ENCODE assay signal across 33 cellular contexts in the genomic region with DNA sequence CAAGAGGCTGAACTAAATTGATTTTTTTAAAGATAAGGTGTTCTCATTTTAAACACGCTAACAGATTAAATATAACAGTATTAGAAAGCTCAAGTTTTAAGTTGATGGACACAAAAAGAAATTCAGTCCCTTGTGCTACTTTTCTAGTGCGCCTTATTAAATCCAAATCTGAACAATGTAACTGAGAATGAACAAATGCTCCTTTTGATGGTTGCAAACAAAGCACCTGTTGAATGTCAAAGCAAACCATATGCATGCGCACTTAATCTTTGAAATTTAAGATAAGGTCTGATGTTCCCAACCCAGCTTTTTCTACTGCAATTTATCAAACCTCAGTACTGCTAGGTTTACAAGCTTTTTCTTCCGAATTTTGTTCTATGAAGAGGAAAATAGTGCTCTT.
DNase-seq lines count a peak whose midpoint lies in the region; ATAC-seq, FAIRE-seq and TF ChIP-seq lines count a peak whose summit lies in the region.
"Had no signal": no experiment of that assay in that cellular context is flagged by ENCODE, and none has a peak within 500 bp of the region (broad histone marks: within the 10 kb centered on the region; RNA-seq: fewer than 3 reads in every experiment).

No MANE protein-coding gene starts in this region.

- no peaks in the 10 kb centered on the region for H3K27me3 ChIP-seq in uterus
- H3K27me3 ChIP-seq: BE2C; BLaER1; BLaER1 treated with 17β-estradiol and CSF1 and Interleukin-3, amounts not matched to agents 10 nM and 100 nM had no signal

- TF ChIP-seq RAD21 in A549 (conservative IDR thresholded peaks at IDR 0.05 in 1 of 2, IDR thresholded peaks at IDR 0.05 in 1 of 2) = no peak

- peak overlapping the region; percentile 36 for H3K27ac Mint-ChIP-seq in nephron progenitor cell
- H3K27ac Mint-ChIP-seq: B cell; CD14-positive monocyte; CD4-positive, alpha-beta memory T cell; CD4-positive, alpha-beta T cell; CD4-positive, CD25-positive, alpha-beta regulatory T cell; CD8-positive, alpha-beta memory T cell; CD8-positive, alpha-beta T cell had no signal

- ATAC-seq in A549 = no peak
- no peak for ATAC-seq in HG02759 (IDR thresholded peaks at IDR 0.05; ENCODE audit: unreplicated experiment)
- ATAC-seq: CD8-positive, alpha-beta T cell had no signal

- H3K36me3 ChIP-seq in HEK293 (ENCODE audit: control insufficient read depth in 2 of 2, insufficient read depth in 1 of 2, low read length in 2 of 2) = peaks cover 0 to 3% of the 10 kb centered on the region in 2 experiments; a peak in 1 of 3 replicates
- H3K36me3 ChIP-seq in uterus = no peaks in the 10 kb centered on the region

- H3K4me1 Mint-ChIP-seq in nephron progenitor cell = no peaks in the 10 kb centered on the region
- H3K4me1 Mint-ChIP-seq: B cell; CD14-positive monocyte; CD4-positive, alpha-beta memory T cell; CD4-positive, CD25-positive, alpha-beta regulatory T cell; CD8-positive, alpha-beta memory T cell had no signal

- no peak overlapping the region for H3K4me3 Mint-ChIP-seq in nephron progenitor cell
- H3K4me3 Mint-ChIP-seq: B cell; CD14-positive monocyte; CD4-positive, alpha-beta memory T cell; CD4-positive, alpha-beta T cell; CD4-positive, CD25-positive, alpha-beta regulatory T cell; CD8-positive, alpha-beta memory T cell; CD8-positive, alpha-beta T cell had no signal

- DNase-seq in A549 (ENCODE audit: low read depth in 1 of 2, low spot score in 1 of 2) (no peak), nephron progenitor cell (no peak), uterus (no peak), frontal cortex (ENCODE audit: low spot score in 2 of 2) (no peak)
- DNase-seq: 8988T; ACHN; AML-193; BE2C; C1 segment of cervical spinal cord; Caco-2; Calu3; CD4-positive, alpha-beta memory T cell; CD4-positive, alpha-beta T cell; CD4-positive, CD25-positive, alpha-beta regulatory T cell; CD8-positive, alpha-beta memory T cell; CD8-positive, alpha-beta T cell; COR-L47; DMS 273 treated with DMSO at 0.1 percent for 48 hours; DMS153; DMS53; DMS79; DMS79 treated with DMSO at 0.1 percent for 48 hours; DND-41; EL had no signal

- no peaks in the 10 kb centered on the region for H3K36me3 Mint-ChIP-seq in nephron progenitor cell (ENCODE audit: low read depth)
- H3K36me3 Mint-ChIP-seq: CD14-positive monocyte; CD4-positive, alpha-beta memory T cell; CD4-positive, CD25-positive, alpha-beta regulatory T cell; CD8-positive, alpha-beta memory T cell; CD8-positive, alpha-beta T cell had no signal

- no peak for TF ChIP-seq EP300 in A549 (IDR thresholded peaks at IDR 0.05)

- peaks cover 5% of the 10 kb centered on the region for H3K27me3 Mint-ChIP-seq in nephron progenitor cell (ENCODE audit: low read depth, poor library complexity)
- H3K27me3 Mint-ChIP-seq: B cell; CD4-positive, alpha-beta memory T cell; CD4-positive, alpha-beta T cell; CD4-positive, CD25-positive, alpha-beta regulatory T cell; CD8-positive, alpha-beta memory T cell had no signal

- POLR2A ChIA-PET in A549 (lab: Yijun Ruan, JAX) (no interaction called here), HEK293 (lab: Yijun Ruan, JAX) (no interaction called here)

- CTCF ChIA-PET in A549 (lab: Yijun Ruan, JAX) (interaction anchor here (1.2 kb wide), 1 partner anchor 10 kb away, joined by 3 read pairs; no protein-coding TSS in a partner anchor), HEK293 (lab: Yijun Ruan, JAX) (interaction anchor here (0.6 kb wide), 1 partner anchor 9 kb away, joined by 3 read pairs; no protein-coding TSS in a partner anchor)

- 94% methylated on average over 4 of the region's 4 CpGs for WGBS in A549 (ENCODE audit: missing lambda C conversion rate)

- TF ChIP-seq CTCF in A549 (IDR thresholded peaks at IDR 0.05) (no peak), HEK293 (tag by site-specific recombination; IDR thresholded peaks at IDR 0.05) (no peak), nephron progenitor cell (IDR thresholded peaks at IDR 0.05) (no peak), uterus (IDR thresholded peaks at IDR 0.05) (no peak)

- TF ChIP-seq POLR2A in A549 (IDR thresholded peaks at IDR 0.05; ENCODE audit: low read length) = no peak
- no peak for TF ChIP-seq POLR2A in uterus (IDR thresholded peaks at IDR 0.05)

- H3K4me3 ChIP-seq in A549 = no peak overlapping the region
- no peak overlapping the region for H3K4me3 ChIP-seq in HEK293 (ENCODE audit: low read depth, low read length)
- no peak overlapping the region for H3K4me3 ChIP-seq in uterus
- H3K4me3 ChIP-seq: BLaER1; BLaER1 treated with 17β-estradiol and CSF1 and Interleukin-3, amounts not matched to agents 10 nM and 100 nM had no signal

- no peaks in the 10 kb centered on the region for H3K9me3 ChIP-seq in A549
- no peaks in the 10 kb centered on the region for H3K9me3 ChIP-seq in HEK293 (ENCODE audit: control insufficient read depth, insufficient read depth, low read depth, low read length)
- no peaks in the 10 kb centered on the region for H3K9me3 ChIP-seq in uterus
- H3K9me3 ChIP-seq: BE2C; BLaER1; BLaER1 treated with 17β-estradiol and CSF1 and Interleukin-3, amounts not matched to agents 10 nM and 100 nM; Caco-2 had no signal

- no peak overlapping the region for H3K27ac ChIP-seq in A549
- no peak overlapping the region for H3K27ac ChIP-seq in HEK293 (ENCODE audit: extremely low read depth, low read depth, low read length)
- no peak overlapping the region for H3K27ac ChIP-seq in uterus
- H3K27ac ChIP-seq: 22Rv1; BLaER1; BLaER1 treated with 17β-estradiol and CSF1 and Interleukin-3, amounts not matched to agents 10 nM and 100 nM; C4-2B had no signal

- intact Hi-C loops in uterus (cut with DNase I; ENCODE audit: low total_unique reads) = no loop called here

- H3K4me2 ChIP-seq in A549 = no peak overlapping the region
- H3K4me2 ChIP-seq: BLaER1; BLaER1 treated with 17β-estradiol and CSF1 and Interleukin-3, amounts not matched to agents 10 nM and 100 nM had no signal

- FAIRE-seq in A549 (lab: Jason Lieb, UNC) (peak; percentile 36), frontal cortex (lab: Jason Lieb, UNC) (no peak)
- FAIRE-seq: A204.1 had no signal

- H3K4me1 ChIP-seq in A549 (peaks cover 5% of the 10 kb centered on the region; the same call in 2 of the 3 replicates), HEK293 (ENCODE audit: control insufficient read depth, insufficient read depth, low read length) (no peaks in the 10 kb centered on the region), uterus (no peaks in the 10 kb centered on the region)
- H3K4me1 ChIP-seq: BLaER1; BLaER1 treated with 17β-estradiol and CSF1 and Interleukin-3, amounts not matched to agents 10 nM and 100 nM; Caco-2 had no signal

- no peaks in the 10 kb centered on the region for H3K9me3 Mint-ChIP-seq in nephron progenitor cell
- H3K9me3 Mint-ChIP-seq: CD8-positive, alpha-beta T cell had no signal

TF ChIP-seq in A549, 52 proteins besides CTCF, POLR2A, EP300 and RAD21 (continues in another document):
- no peak for TF ChIP-seq RARB (CRISPR knock-in tag; IDR thresholded peaks at IDR 0.05)
- no peak for TF ChIP-seq FOSB (CRISPR knock-in tag; IDR thresholded peaks at IDR 0.05)
- TF ChIP-seq, protein P1, sequence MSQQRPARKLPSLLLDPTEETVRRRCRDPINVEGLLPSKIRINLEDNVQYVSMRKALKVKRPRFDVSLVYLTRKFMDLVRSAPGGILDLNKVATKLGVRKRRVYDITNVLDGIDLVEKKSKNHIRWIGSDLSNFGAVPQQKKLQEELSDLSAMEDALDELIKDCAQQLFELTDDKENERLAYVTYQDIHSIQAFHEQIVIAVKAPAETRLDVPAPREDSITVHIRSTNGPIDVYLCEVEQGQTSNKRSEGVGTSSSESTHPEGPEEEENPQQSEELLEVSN (IDR thresholded peaks at IDR 0.05; ENCODE audit: borderline replicate concordance, low read depth) = no peak
- no peak for TF ChIP-seq NPAS2 (CRISPR knock-in tag; IDR thresholded peaks at IDR 0.05; ENCODE audit: borderline replicate concordance)
- TF ChIP-seq, protein P2, sequence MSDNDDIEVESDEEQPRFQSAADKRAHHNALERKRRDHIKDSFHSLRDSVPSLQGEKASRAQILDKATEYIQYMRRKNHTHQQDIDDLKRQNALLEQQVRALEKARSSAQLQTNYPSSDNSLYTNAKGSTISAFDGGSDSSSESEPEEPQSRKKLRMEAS (IDR thresholded peaks at IDR 0.05) = no peak
- TF ChIP-seq FOSL2 (IDR thresholded peaks at IDR 0.05) = no peak
- no peak for TF ChIP-seq FOSL2 (CRISPR knock-in tag; IDR thresholded peaks at IDR 0.05)
- no peak for TF ChIP-seq ZNF302 (CRISPR knock-in tag; IDR thresholded peaks at IDR 0.05)
- TF ChIP-seq JUN (IDR thresholded peaks at IDR 0.05) = no peak
- TF ChIP-seq NFE2L2 (conservative IDR thresholded peaks at IDR 0.05; ENCODE audit: low read length) = no peak
- TF ChIP-seq FOXS1 (CRISPR knock-in tag; IDR thresholded peaks at IDR 0.05) = no peak
- TF ChIP-seq RCOR1 (IDR thresholded peaks at IDR 0.05; ENCODE audit: low read depth, low read length) = no peak
- no peak for TF ChIP-seq RNF2 (IDR thresholded peaks at IDR 0.05; ENCODE audit: borderline replicate concordance, low read depth)

TF ChIP-seq in HEK293, 187 proteins besides CTCF, POLR2A, EP300 and RAD21:
- peak; percentile 21; the same call in 1 of the 2 replicates for TF ChIP-seq SCRT1 (tag by site-specific recombination; IDR thresholded peaks at IDR 0.05; ENCODE audit: borderline replicate concordance)
- TF ChIP-seq ZBTB10 (tag by site-specific recombination; IDR thresholded peaks at IDR 0.05) = no peak
- no peak for TF ChIP-seq ZNF404 (tag by site-specific recombination; IDR thresholded peaks at IDR 0.05)
- TF ChIP-seq SCRT2 (tag by site-specific recombination; IDR thresholded peaks at IDR 0.05) = peak; percentile 51; the same call in 1 of the 2 replicates
- TF ChIP-seq ZBTB17 (tag by site-specific recombination; IDR thresholded peaks at IDR 0.05) = no peak
- TF ChIP-seq ZNF174 (tag by site-specific recombination; IDR thresholded peaks at IDR 0.05) = no peak
- TF ChIP-seq ZFP69B (tag by site-specific recombination; IDR thresholded peaks at IDR 0.05) = no peak
